In genomic region chr20:32493356-32493755, GRCh38 we compare ENCODE assay signal across 20 cellular contexts.
"Had no signal": no experiment of that assay in that cellular context is flagged by ENCODE, and none has a peak within 500 bp of the region (broad histone marks: within the 10 kb centered on the region; RNA-seq: fewer than 3 reads in every experiment).

No MANE protein-coding gene starts in this region.

- H3K27ac ChIP-seq: ascending aorta, breast epithelium, heart left ventricle, psoas muscle, spleen, upper lobe of right lung had no signal

- H3K9me3 Mint-ChIP-seq: activated B cell treated with CpG ODN at 0.5 μM for 24 hours; activated naive CD8-positive, alpha-beta T cell treated with anti-CD3 and anti-CD28 coated beads, Interleukin-2, amount 10 ng/mL, durations not matched to agents 7 days and 5 days; activated T-helper 1 cell treated with anti-CD3 and anti-CD28 coated beads, Interleukin-12 subunit alpha, Interleukin-12 subunit beta, Interleukin-2, Interleukin-4 antibody, amounts not matched to agents 30 ng/mL and 10 ng/mL and 1 ng/mL, durations not matched to agents 14 hours and 24 hours and 36 hours; effector memory CD8-positive, alpha-beta T cell; natural killer cell treated with Interleukin-12 subunit alpha and Interleukin-12 subunit beta and Interleukin-15 and Interleukin-18, amount 100 ng/mL, for 72 hours; T-helper 2 cell treated with Interferon-gamma antibody and Interleukin-4, amounts not matched to agents 5 μg/mL and 100 μg/mL, for 36 hours had no signal

- H3K4me1 ChIP-seq: ascending aorta, breast epithelium, psoas muscle, upper lobe of right lung had no signal

- H3K27me3 Mint-ChIP-seq: activated B cell treated with CpG ODN at 0.5 μM for 24 hours; activated naive CD8-positive, alpha-beta T cell treated with anti-CD3 and anti-CD28 coated beads, Interleukin-2, amount 10 ng/mL, durations not matched to agents 7 days and 5 days; effector memory CD8-positive, alpha-beta T cell; natural killer cell treated with Interleukin-12 subunit alpha and Interleukin-12 subunit beta and Interleukin-15 and Interleukin-18, amount 100 ng/mL, for 72 hours; stimulated activated naive CD8-positive, alpha-beta T cell treated with anti-CD3 and anti-CD28 coated beads, Interleukin-15, amount 100 ng/mL, for 72 hours had no signal

- H3K36me3 Mint-ChIP-seq: natural killer cell treated with Interleukin-12 subunit alpha and Interleukin-12 subunit beta and Interleukin-15 and Interleukin-18, amount 100 ng/mL, for 72 hours had no signal

- H3K9me3 ChIP-seq: ascending aorta, breast epithelium, heart left ventricle, psoas muscle, spleen, upper lobe of right lung had no signal

- H3K4me3 Mint-ChIP-seq: activated B cell treated with CpG ODN at 0.5 μM for 24 hours; activated naive CD8-positive, alpha-beta T cell treated with anti-CD3 and anti-CD28 coated beads, Interleukin-2, amount 10 ng/mL, durations not matched to agents 7 days and 5 days; activated T-helper 1 cell treated with anti-CD3 and anti-CD28 coated beads, Interleukin-12 subunit alpha, Interleukin-12 subunit beta, Interleukin-2, Interleukin-4 antibody, amounts not matched to agents 30 ng/mL and 10 ng/mL and 1 ng/mL, durations not matched to agents 14 hours and 24 hours and 36 hours; effector memory CD8-positive, alpha-beta T cell; natural killer cell treated with Interleukin-12 subunit alpha and Interleukin-12 subunit beta and Interleukin-15 and Interleukin-18, amount 100 ng/mL, for 72 hours; stimulated activated naive CD8-positive, alpha-beta T cell treated with anti-CD3 and anti-CD28 coated beads, Interleukin-15, amount 100 ng/mL, for 72 hours; T-helper 2 cell treated with Interferon-gamma antibody and Interleukin-4, amounts not matched to agents 5 μg/mL and 100 μg/mL, for 36 hours had no signal

- H3K27ac Mint-ChIP-seq: activated B cell treated with CpG ODN at 0.5 μM for 24 hours; activated naive CD8-positive, alpha-beta T cell treated with anti-CD3 and anti-CD28 coated beads, Interleukin-2, amount 10 ng/mL, durations not matched to agents 7 days and 5 days; activated T-helper 1 cell treated with anti-CD3 and anti-CD28 coated beads, Interleukin-12 subunit alpha, Interleukin-12 subunit beta, Interleukin-2, Interleukin-4 antibody, amounts not matched to agents 30 ng/mL and 10 ng/mL and 1 ng/mL, durations not matched to agents 14 hours and 24 hours and 36 hours; T-helper 2 cell treated with Interferon-gamma antibody and Interleukin-4, amounts not matched to agents 5 μg/mL and 100 μg/mL, for 36 hours had no signal

- H3K4me3 ChIP-seq: ascending aorta, breast epithelium, heart left ventricle, psoas muscle, spleen, upper lobe of right lung had no signal

- ATAC-seq: effector memory CD8-positive, alpha-beta T cell; heart left ventricle; left lobe of liver; natural killer cell treated with Interleukin-12 subunit alpha and Interleukin-12 subunit beta and Interleukin-15 and Interleukin-18, amount 100 ng/mL, for 72 hours; psoas muscle; sciatic nerve; stimulated activated naive CD8-positive, alpha-beta T cell treated with anti-CD3 and anti-CD28 coated beads, Interleukin-15, amount 100 ng/mL, for 72 hours; upper lobe of right lung had no signal

- H3K27me3 ChIP-seq: ascending aorta, breast epithelium, heart left ventricle, spleen, upper lobe of right lung had no signal

- DNase-seq: activated B cell treated with CpG ODN at 0.5 μM for 24 hours; activated CD4-positive, alpha-beta T cell treated with anti-CD3 and anti-CD28 coated beads for 48 hours; activated CD8-positive, alpha-beta memory T cell treated with anti-CD3 and anti-CD28 coated beads, Interleukin-2, amount 50 U/mL, for 48 hours; activated naive CD8-positive, alpha-beta T cell treated with anti-CD3 and anti-CD28 coated beads, Interleukin-2, amount 10 ng/mL, durations not matched to agents 7 days and 5 days; cerebellar nuclear complex; dermis blood vessel endothelial cell; effector memory CD8-positive, alpha-beta T cell; mammary epithelial cell; spleen; stimulated activated naive CD8-positive, alpha-beta T cell treated with anti-CD3 and anti-CD28 coated beads, Interleukin-15, amount 100 ng/mL, for 72 hours had no signal

- H3K36me3 ChIP-seq: ascending aorta, breast epithelium, upper lobe of right lung had no signal
